In genomic region chr7:36047254-36047653, GRCh38 we compare ENCODE assay signal across 10 cellular contexts.
DNase-seq lines count a peak whose midpoint lies in the region; ATAC-seq, FAIRE-seq and TF ChIP-seq lines count a peak whose summit lies in the region.
"Had no signal": no experiment of that assay in that cellular context is flagged by ENCODE, and none has a peak within 500 bp of the region (broad histone marks: within the 10 kb centered on the region; RNA-seq: fewer than 3 reads in every experiment).

No MANE protein-coding gene starts in this region.

- intact Hi-C loops in breast epithelium (cut with DNase I; ENCODE audit: low total_unique reads) = no loop called here

- H3K27ac ChIP-seq in breast epithelium (peak overlapping the region; percentile 79 to 85), small intestine (ENCODE audit: low read depth in 1 of 2, low read length in 1 of 2) (no peak overlapping the region)

- no peaks in the 10 kb centered on the region for H3K36me3 ChIP-seq in breast epithelium
- H3K36me3 ChIP-seq in small intestine (ENCODE audit: control insufficient read depth in 2 of 2, insufficient read depth in 2 of 2, low read length in 2 of 2) = no peaks in the 10 kb centered on the region

- no peak for FAIRE-seq in small intestine (lab: Jason Lieb, UNC)

- 33 to 60% (median 56%) methylated on average over 1 of the region's 1 CpG for WGBS in small intestine, 3 donors

- no peak for TF ChIP-seq POLR2A in breast epithelium (IDR thresholded peaks at IDR 0.05)

- peak; percentile 12 for DNase-seq in DMS53 (lab: John Stamatoyannopoulos, UW)
- no peak for DNase-seq in DMS53 treated with DMSO at 0.1 percent for 48 hours (lab: John Stamatoyannopoulos, UW; ENCODE audit: unreplicated experiment)
- DNase-seq in NCI-H226 = peak; percentile 47
- no peak for DNase-seq in breast epithelium (ENCODE audit: low spot score in 2 of 2)
- peak; percentile 66 for DNase-seq in small intestine
- no peak for DNase-seq in left lobe of liver (ENCODE audit: low spot score)
- DNase-seq in C1 segment of cervical spinal cord (lab: John Stamatoyannopoulos, UW) = no peak
- DNase-seq: activated naive CD4-positive, alpha-beta T cell treated with anti-CD3 and anti-CD28 coated beads for 36 hours; NCI-H1105 treated with DMSO at 0.1 percent for 48 hours had no signal

- H3K4me1 ChIP-seq in breast epithelium (peaks cover 12 to 18% of the 10 kb centered on the region in 2 donors), small intestine (ENCODE audit: control insufficient read depth in 2 of 2, insufficient read depth in 1 of 2, low read depth in 1 of 2, low read length in 1 of 2) (peaks cover 0 to 4% of the 10 kb centered on the region in 2 donors)

- no peak overlapping the region for H3K4me3 ChIP-seq in breast epithelium
- H3K4me3 ChIP-seq in small intestine (ENCODE audit: low read depth in 1 of 2, low read length in 2 of 2) = no peak overlapping the region

- ATAC-seq in HG03571 (IDR thresholded peaks at IDR 0.05; ENCODE audit: unreplicated experiment) (no peak), left lobe of liver (no peak)

- no peaks in the 10 kb centered on the region for H3K27me3 ChIP-seq in breast epithelium
- no peaks in the 10 kb centered on the region for H3K27me3 ChIP-seq in small intestine (ENCODE audit: control insufficient read depth in 2 of 2, insufficient read depth in 2 of 2, low read length in 2 of 2)

- no peak for TF ChIP-seq CTCF in breast epithelium (IDR thresholded peaks at IDR 0.05)

- H3K9me3 ChIP-seq in breast epithelium (no peaks in the 10 kb centered on the region), small intestine (ENCODE audit: control insufficient read depth, low read depth) (no peaks in the 10 kb centered on the region)

Comparison
In these comparisons a context has a peak if more than half of its experiments do, and no peak if none do; other contexts are left out.
1. DNase-seq: peak in DMS53 (single experiment), NCI-H226 (single experiment) and small intestine (single experiment); none in DMS53 treated with DMSO at 0.1 percent for 48 hours (single experiment), breast epithelium (0 of 2), left lobe of liver (single experiment) and C1 segment of cervical spinal cord (0 of 14).
2. H3K27ac ChIP-seq: peak in breast epithelium (2 of 2); none in small intestine (0 of 2).